Comparison of ENCODE assay signal across 18 cellular contexts in the genomic region with DNA sequence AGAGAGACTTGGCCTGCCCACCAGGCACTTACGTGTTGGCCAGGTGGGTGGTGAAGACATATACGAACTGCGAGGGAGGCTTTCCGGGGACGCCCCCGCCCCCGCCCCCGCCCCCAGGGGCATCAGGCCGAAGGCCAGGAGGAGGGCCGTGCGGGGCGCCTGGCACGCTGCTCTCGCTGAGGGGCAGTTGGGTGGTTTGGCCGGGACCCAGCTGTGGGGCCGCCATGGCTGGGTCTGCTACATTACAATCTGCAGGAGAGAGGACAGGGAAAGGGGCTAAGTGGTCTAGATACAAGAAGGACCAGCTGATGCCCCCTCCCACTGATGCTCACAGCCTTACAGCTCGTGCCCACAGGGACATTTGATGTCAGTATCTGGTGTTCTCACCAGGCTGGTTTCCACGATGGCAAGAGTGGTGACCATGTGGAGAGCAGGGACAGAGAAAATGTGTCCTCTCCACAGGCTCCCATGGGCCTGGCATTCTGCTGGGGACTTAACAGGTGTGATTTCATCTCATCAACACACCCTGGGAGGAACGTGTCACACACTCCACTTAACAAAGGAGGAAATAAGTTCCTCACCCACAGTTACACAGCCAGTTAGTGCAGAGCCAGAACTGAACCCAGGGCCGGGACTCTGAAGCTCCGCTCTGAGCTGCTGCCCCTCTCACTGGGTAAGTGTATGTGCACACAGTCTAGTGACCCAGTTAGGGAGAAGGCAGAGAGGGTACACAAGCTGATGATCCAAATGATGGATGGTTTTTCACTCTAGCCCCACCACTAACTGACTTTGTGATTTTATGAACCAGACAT. TPM values are rescaled to one million over a fixed set of nuclear protein-coding genes. Genes with fewer than 3 reads are reported as not detected.
DNase-seq lines count a peak whose midpoint lies in the region; ATAC-seq and TF ChIP-seq lines count a peak whose summit lies in the region.
"Had no signal": no experiment of that assay in that cellular context is flagged by ENCODE, and none has a peak within 500 bp of the region (broad histone marks: within the 10 kb centered on the region; RNA-seq: fewer than 3 reads in every experiment).

No MANE protein-coding gene starts in this region.

- no peak overlapping the region for H3K27ac ChIP-seq in right cardiac atrium (ENCODE audit: low read length)
- peak overlapping the region in 3 of 4 donors; percentile 11 to 45 (median 31) for H3K27ac ChIP-seq in gastroesophageal sphincter
- peak overlapping the region; percentile 34 to 52 for H3K27ac ChIP-seq in thoracic aorta

- H3K9me3 Mint-ChIP-seq in HFFc6: no peaks in the 10 kb centered on the region

- peaks cover 17% of the 10 kb centered on the region; the same call in 1 of the 2 replicates for H3K36me3 Mint-ChIP-seq in HFFc6 (ENCODE audit: low read depth)

- 72% methylated on average over 21 of the region's 21 CpGs for WGBS in right cardiac atrium
- WGBS in gastroesophageal sphincter (ENCODE audit: low coverage in 1 of 2), 2 donors: no CpG with 5 or more reads among the region's 21 CpGs

- DNase-seq in right cardiac atrium: peak in 2 of 3 donors; percentile 7 to 65
- DNase-seq in Right ventricle myocardium superior: no peak
- DNase-seq in H7: peak; percentile 45
- DNase-seq in thoracic aorta (ENCODE audit: low spot score): no peak
- DNase-seq in T-helper 9 cell: no peak
- DNase-seq in HFFc6: no peak
- DNase-seq: ACHN; AML-193; CD8-positive, alpha-beta memory T cell; DMS79; KBM-7; NCI-H1417 treated with DMSO at 0.1 percent for 48 hours; NCI-H2029; NCI-H2171; NCI-H446 treated with DMSO at 0.1 percent for 48 hours; NCI-H748 treated with DMSO at 0.1 percent for 48 hours had no signal

- ATAC-seq in right cardiac atrium: no peak
- no peak for ATAC-seq in Right ventricle myocardium superior (ENCODE audit: poor library complexity)
- no peak for ATAC-seq in gastroesophageal sphincter
- ATAC-seq in thoracic aorta (ENCODE audit: insufficient number of reproducible peaks, low FRiP score, low read depth): no peak
- ATAC-seq in HG03354 (IDR thresholded peaks at IDR 0.05; ENCODE audit: poor library complexity, severe bottlenecking, unreplicated experiment): no peak

- peaks cover 23% of the 10 kb centered on the region for H3K4me1 Mint-ChIP-seq in HFFc6 (ENCODE audit: low read depth)

- H3K27me3 Mint-ChIP-seq in HFFc6 (ENCODE audit: insufficient read depth): peaks cover 5% of the 10 kb centered on the region
- H3K27me3 Mint-ChIP-seq: CD8-positive, alpha-beta memory T cell had no signal

- TF ChIP-seq POLR2A in gastroesophageal sphincter (IDR thresholded peaks at IDR 0.05): no peak

- no peak for TF ChIP-seq CTCF in gastroesophageal sphincter (IDR thresholded peaks at IDR 0.05)
- TF ChIP-seq CTCF in thoracic aorta (IDR thresholded peaks at IDR 0.05): no peak
- TF ChIP-seq CTCF in HFFc6 (IDR thresholded peaks at IDR 0.05): no peak

- no peak for TF ChIP-seq EP300 in gastroesophageal sphincter (IDR thresholded peaks at IDR 0.05)

- peaks cover 5% of the 10 kb centered on the region for H3K4me1 ChIP-seq in right cardiac atrium (ENCODE audit: control insufficient read depth, insufficient read depth, low read length)
- peaks cover 0 to 64% (median 7%) of the 10 kb centered on the region in 3 donors for H3K4me1 ChIP-seq in gastroesophageal sphincter
- H3K4me1 ChIP-seq in thoracic aorta (ENCODE audit: control insufficient read depth in 1 of 2, low read depth in 2 of 2): peaks cover 12 to 52% of the 10 kb centered on the region in 2 donors

- H3K9me3 ChIP-seq in right cardiac atrium (ENCODE audit: control insufficient read depth, low read length): no peaks in the 10 kb centered on the region
- no peaks in the 10 kb centered on the region for H3K9me3 ChIP-seq in gastroesophageal sphincter
- no peaks in the 10 kb centered on the region for H3K9me3 ChIP-seq in thoracic aorta

- peaks cover 37% of the 10 kb centered on the region for H3K36me3 ChIP-seq in H7 (replicated peaks; ENCODE audit: control insufficient read depth, insufficient read depth, low read length)
- peaks cover 0 to 100% of the 10 kb centered on the region in 2 donors for H3K36me3 ChIP-seq in gastroesophageal sphincter
- H3K36me3 ChIP-seq in thoracic aorta: peaks cover 58% of the 10 kb centered on the region

- no peak overlapping the region for H3K4me3 Mint-ChIP-seq in HFFc6
- H3K4me3 Mint-ChIP-seq: CD8-positive, alpha-beta memory T cell had no signal

- H3K27me3 ChIP-seq in right cardiac atrium (ENCODE audit: control insufficient read depth, insufficient read depth) (no peaks in the 10 kb centered on the region), H7 (ENCODE audit: control insufficient read depth, insufficient read depth, low read length) (no peaks in the 10 kb centered on the region), gastroesophageal sphincter (no peaks in the 10 kb centered on the region), thoracic aorta (replicated peaks; ENCODE audit: insufficient read depth) (no peaks in the 10 kb centered on the region)

- H3K27ac Mint-ChIP-seq in HFFc6: no peak overlapping the region

- no peak overlapping the region for H3K4me3 ChIP-seq in right cardiac atrium (ENCODE audit: low read length)
- H3K4me3 ChIP-seq in H7 (ENCODE audit: insufficient read depth, low read depth, low read length): no peak overlapping the region
- H3K4me3 ChIP-seq in gastroesophageal sphincter: no peak overlapping the region
- H3K4me3 ChIP-seq in thoracic aorta: no peak overlapping the region

- intact Hi-C loops in right cardiac atrium (cut with DNase I) (loop anchor here in 2 of 4 donors (10.0 kb wide), 3 partner anchors 51 to 121 kb away; a partner anchor contains a TSS), Right ventricle myocardium superior (cut with DNase I) (no loop called here)

RNA-seq across cellular contexts. Expression of a gene that starts 19.7 kb away (rescaled TPM):
- total RNA-seq in right cardiac atrium (not detected), Right ventricle myocardium superior (not detected), gastroesophageal sphincter (under 1 TPM in 1 of 4 donors, not detected in 3; 0.08 TPM), thoracic aorta (not detected)
- polyA plus RNA-seq in right cardiac atrium: 0.34 TPM
- 0.04 TPM in 1 of 2 replicates, not detected in the other for total RNA-seq in H7 (2014; rRNA removed; shearing (Covaris generic))
- under 1 TPM in 1 of 6 experiments, not detected in 5; 0.06 TPM for total RNA-seq in HFFc6 (2021; fragmentation: NEBNext Ultra II Directional; extraction: Animal tissue kit (Norgen Biotek cat#: 25700))

RNA-seq across cellular contexts. Expression of a gene that starts 22.3 kb away (rescaled TPM):
- total RNA-seq in right cardiac atrium (10 to 100 TPM; 44.0 to 76.7 (median 54.6) TPM), Right ventricle myocardium superior (36.6 TPM), gastroesophageal sphincter (10 to 100 TPM; 24.6 to 66.2 (median 30.8) TPM), thoracic aorta (10 to 100 TPM; 28.6 to 68.8 TPM)
- 29.9 TPM for polyA plus RNA-seq in right cardiac atrium
- 15.8 and 18.5 TPM in 2 replicates for total RNA-seq in H7 (2014; rRNA removed; shearing (Covaris generic))
- 100 to 1,000 TPM; 120 to 135 (median 127) TPM for total RNA-seq in HFFc6 (2021; fragmentation: NEBNext Ultra II Directional; extraction: Animal tissue kit (Norgen Biotek cat#: 25700))

RNA-seq across cellular contexts. Expression of a gene that starts 52.7 kb away (rescaled TPM):
- total RNA-seq in right cardiac atrium (not detected), Right ventricle myocardium superior (not detected), gastroesophageal sphincter (not detected), thoracic aorta (not detected)
- not detected for polyA plus RNA-seq in right cardiac atrium
- total RNA-seq in H7 (2014; rRNA removed; shearing (Covaris generic)): 0.21 TPM in 1 of 2 replicates, not detected in the other
- under 1 TPM in 4 of 6 experiments, not detected in 2; 0.19 to 0.83 (median 0.29) TPM for total RNA-seq in HFFc6 (2021; fragmentation: NEBNext Ultra II Directional; extraction: Animal tissue kit (Norgen Biotek cat#: 25700))
- polyA plus RNA-seq: CD8-positive, alpha-beta memory T cell had no signal

Comparison
In these comparisons a context has a peak if more than half of its experiments do, and no peak if none do; other contexts are left out.
1. DNase-seq: peak in right cardiac atrium (2 of 3) and H7 (single experiment); none in Right ventricle myocardium superior (single experiment), thoracic aorta (single experiment), T-helper 9 cell (single experiment) and HFFc6 (single experiment).